15 cellular contexts compared by ENCODE assay signal in the genomic region with DNA sequence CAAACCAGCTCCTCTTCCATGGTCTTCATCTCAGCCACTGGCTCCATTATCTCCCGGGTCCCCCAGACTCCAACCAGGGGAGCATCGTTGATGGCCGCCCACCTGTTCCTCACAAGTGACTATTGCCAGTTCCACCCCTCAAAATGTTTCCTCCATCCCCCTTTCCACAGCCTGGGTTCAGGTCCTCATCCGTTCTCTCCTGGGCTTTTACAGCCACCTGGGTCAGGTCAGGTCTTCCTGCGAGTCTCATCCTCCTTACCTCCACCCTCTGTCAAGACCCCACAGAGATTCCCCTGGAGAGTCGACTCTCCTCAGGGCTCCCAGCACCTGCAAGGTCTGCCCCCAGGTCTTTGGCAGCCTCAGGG.
A peak's percentile ranks its signal among the peaks of the same experiment; 100 is the strongest.
DNase-seq lines count a peak whose midpoint lies in the region; ATAC-seq and TF ChIP-seq lines count a peak whose summit lies in the region.
"Had no signal": no experiment of that assay in that cellular context is flagged by ENCODE, and none has a peak within 500 bp of the region (broad histone marks: within the 10 kb centered on the region; RNA-seq: fewer than 3 reads in every experiment).

No MANE protein-coding gene starts in this region.

- in situ Hi-C loops in G401 (cut with HindIII; ENCODE audit: low sequenced_read_pairs): no loop called here

- H3K9me3 Mint-ChIP-seq in natural killer cell treated with Interleukin-12 subunit alpha and Interleukin-12 subunit beta and Interleukin-15 and Interleukin-18, amount 100 ng/mL, for 72 hours: no peaks in the 10 kb centered on the region
- H3K9me3 Mint-ChIP-seq in natural killer cell: no peaks in the 10 kb centered on the region
- no peaks in the 10 kb centered on the region for H3K9me3 Mint-ChIP-seq in activated B cell treated with CpG ODN at 0.5 μM for 24 hours
- no peaks in the 10 kb centered on the region for H3K9me3 Mint-ChIP-seq in nephron progenitor cell
- H3K9me3 Mint-ChIP-seq in stimulated activated naive B cell treated with anti-CD40 and anti-IgM and Interleukin-4, amounts not matched to agents 10 μg/mL and 1 μg/mL and 100 μg/mL, for 72 hours: no peaks in the 10 kb centered on the region
- H3K9me3 Mint-ChIP-seq: CD8-positive, alpha-beta T cell had no signal

- POLR2A ChIA-PET in activated B cell treated with CpG ODN at 0.5 μM for 24 hours (lab: Charles Lee): no interaction called here

- DNase-seq in natural killer cell treated with Interleukin-12 subunit alpha and Interleukin-12 subunit beta and Interleukin-15 and Interleukin-18, amount 100 ng/mL, for 72 hours (ENCODE audit: low spot score): peak; percentile 13
- DNase-seq in natural killer cell (no peak), activated B cell treated with CpG ODN at 0.5 μM for 24 hours (no peak), nephron progenitor cell (no peak), G401 (ENCODE audit: low spot score) (no peak), CD1c-positive myeloid dendritic cell (ENCODE audit: extremely low spot score) (no peak)
- DNase-seq in stimulated activated naive B cell treated with anti-CD40 and anti-IgM and Interleukin-4, amounts not matched to agents 10 μg/mL and 1 μg/mL and 100 μg/mL, for 72 hours: no peak
- DNase-seq: BE2C; CD8-positive, alpha-beta T cell; COR-L47; DMS153; DMS79 treated with DMSO at 0.1 percent for 48 hours; EL; GDM1; HCEC 1CT had no signal

- H3K4me3 Mint-ChIP-seq in natural killer cell treated with Interleukin-12 subunit alpha and Interleukin-12 subunit beta and Interleukin-15 and Interleukin-18, amount 100 ng/mL, for 72 hours: no peak overlapping the region
- no peak overlapping the region for H3K4me3 Mint-ChIP-seq in natural killer cell
- H3K4me3 Mint-ChIP-seq in activated B cell treated with CpG ODN at 0.5 μM for 24 hours: no peak overlapping the region
- peak overlapping the region; percentile 18 for H3K4me3 Mint-ChIP-seq in nephron progenitor cell
- H3K4me3 Mint-ChIP-seq in stimulated activated naive B cell treated with anti-CD40 and anti-IgM and Interleukin-4, amounts not matched to agents 10 μg/mL and 1 μg/mL and 100 μg/mL, for 72 hours: peak overlapping the region in 1 of 2 donors; percentile 13
- H3K4me3 Mint-ChIP-seq: CD8-positive, alpha-beta T cell had no signal

- peaks cover 17 to 23% of the 10 kb centered on the region in 2 donors for H3K4me1 Mint-ChIP-seq in natural killer cell treated with Interleukin-12 subunit alpha and Interleukin-12 subunit beta and Interleukin-15 and Interleukin-18, amount 100 ng/mL, for 72 hours (ENCODE audit: low read depth in 2 of 2)
- no peaks in the 10 kb centered on the region for H3K4me1 Mint-ChIP-seq in natural killer cell
- H3K4me1 Mint-ChIP-seq in activated B cell treated with CpG ODN at 0.5 μM for 24 hours: peaks cover 59% of the 10 kb centered on the region
- peaks cover 41% of the 10 kb centered on the region for H3K4me1 Mint-ChIP-seq in nephron progenitor cell
- H3K4me1 Mint-ChIP-seq in stimulated activated naive B cell treated with anti-CD40 and anti-IgM and Interleukin-4, amounts not matched to agents 10 μg/mL and 1 μg/mL and 100 μg/mL, for 72 hours: peaks cover 72 to 99% of the 10 kb centered on the region in 2 donors

- H3K27me3 Mint-ChIP-seq in natural killer cell treated with Interleukin-12 subunit alpha and Interleukin-12 subunit beta and Interleukin-15 and Interleukin-18, amount 100 ng/mL, for 72 hours: peaks cover 36 to 38% of the 10 kb centered on the region in 2 donors
- peaks cover 22 to 25% of the 10 kb centered on the region in 2 donors for H3K27me3 Mint-ChIP-seq in natural killer cell (ENCODE audit: low read depth in 2 of 2)
- no peaks in the 10 kb centered on the region for H3K27me3 Mint-ChIP-seq in activated B cell treated with CpG ODN at 0.5 μM for 24 hours
- peaks cover 69% of the 10 kb centered on the region for H3K27me3 Mint-ChIP-seq in nephron progenitor cell (ENCODE audit: low read depth, poor library complexity)
- H3K27me3 Mint-ChIP-seq in stimulated activated naive B cell treated with anti-CD40 and anti-IgM and Interleukin-4, amounts not matched to agents 10 μg/mL and 1 μg/mL and 100 μg/mL, for 72 hours: no peaks in the 10 kb centered on the region

- CTCF ChIA-PET in activated B cell treated with CpG ODN at 0.5 μM for 24 hours (lab: Charles Lee): no interaction called here

- intact Hi-C loops in natural killer cell (cut with micrococcal nuclease) (no loop called here), activated B cell treated with CpG ODN at 0.5 μM for 24 hours (cut with micrococcal nuclease) (no loop called here)

- peak overlapping the region in 1 of 2 donors; percentile 46 for H3K27ac Mint-ChIP-seq in natural killer cell treated with Interleukin-12 subunit alpha and Interleukin-12 subunit beta and Interleukin-15 and Interleukin-18, amount 100 ng/mL, for 72 hours
- H3K27ac Mint-ChIP-seq in natural killer cell (no peak overlapping the region), activated B cell treated with CpG ODN at 0.5 μM for 24 hours (peak overlapping the region; percentile 70), nephron progenitor cell (no peak overlapping the region)
- peak overlapping the region; percentile 93 for H3K27ac Mint-ChIP-seq in stimulated activated naive B cell treated with anti-CD40 and anti-IgM and Interleukin-4, amounts not matched to agents 10 μg/mL and 1 μg/mL and 100 μg/mL, for 72 hours
- H3K27ac Mint-ChIP-seq: CD8-positive, alpha-beta T cell had no signal

- ATAC-seq in natural killer cell treated with Interleukin-12 subunit alpha and Interleukin-12 subunit beta and Interleukin-15 and Interleukin-18, amount 100 ng/mL, for 72 hours: no peak
- ATAC-seq in natural killer cell: no peak
- no peak for ATAC-seq in activated B cell treated with CpG ODN at 0.5 μM for 24 hours (ENCODE audit: low read depth)
- ATAC-seq in stimulated activated naive B cell treated with anti-CD40 and anti-IgM and Interleukin-4, amounts not matched to agents 10 μg/mL and 1 μg/mL and 100 μg/mL, for 72 hours (replicated peaks): no peak
- ATAC-seq: CD8-positive, alpha-beta T cell had no signal

- H3K36me3 Mint-ChIP-seq in natural killer cell treated with Interleukin-12 subunit alpha and Interleukin-12 subunit beta and Interleukin-15 and Interleukin-18, amount 100 ng/mL, for 72 hours: no peaks in the 10 kb centered on the region
- H3K36me3 Mint-ChIP-seq in natural killer cell (no peaks in the 10 kb centered on the region), activated B cell treated with CpG ODN at 0.5 μM for 24 hours (ENCODE audit: low read depth) (peaks cover 96% of the 10 kb centered on the region), nephron progenitor cell (ENCODE audit: low read depth) (no peaks in the 10 kb centered on the region)
- H3K36me3 Mint-ChIP-seq in stimulated activated naive B cell treated with anti-CD40 and anti-IgM and Interleukin-4, amounts not matched to agents 10 μg/mL and 1 μg/mL and 100 μg/mL, for 72 hours: peaks cover 60 to 87% of the 10 kb centered on the region in 2 donors
- H3K36me3 Mint-ChIP-seq: CD8-positive, alpha-beta T cell had no signal

- TF ChIP-seq CTCF in natural killer cell (IDR thresholded peaks at IDR 0.05) (no peak), activated B cell treated with CpG ODN at 0.5 μM for 24 hours (IDR thresholded peaks at IDR 0.05) (no peak), nephron progenitor cell (IDR thresholded peaks at IDR 0.05) (no peak)

Comparison
In these comparisons a context has a peak if more than half of its experiments do, and no peak if none do; other contexts are left out.
1. H3K27ac Mint-ChIP-seq: peak in activated B cell treated with CpG ODN at 0.5 μM for 24 hours (single experiment) and stimulated activated naive B cell treated with anti-CD40 and anti-IgM and Interleukin-4, amounts not matched to agents 10 μg/mL and 1 μg/mL and 100 μg/mL, for 72 hours (single experiment); none in natural killer cell (0 of 2) and nephron progenitor cell (single experiment).